ENCODE assay signal across 8 cellular contexts in the genomic region with DNA sequence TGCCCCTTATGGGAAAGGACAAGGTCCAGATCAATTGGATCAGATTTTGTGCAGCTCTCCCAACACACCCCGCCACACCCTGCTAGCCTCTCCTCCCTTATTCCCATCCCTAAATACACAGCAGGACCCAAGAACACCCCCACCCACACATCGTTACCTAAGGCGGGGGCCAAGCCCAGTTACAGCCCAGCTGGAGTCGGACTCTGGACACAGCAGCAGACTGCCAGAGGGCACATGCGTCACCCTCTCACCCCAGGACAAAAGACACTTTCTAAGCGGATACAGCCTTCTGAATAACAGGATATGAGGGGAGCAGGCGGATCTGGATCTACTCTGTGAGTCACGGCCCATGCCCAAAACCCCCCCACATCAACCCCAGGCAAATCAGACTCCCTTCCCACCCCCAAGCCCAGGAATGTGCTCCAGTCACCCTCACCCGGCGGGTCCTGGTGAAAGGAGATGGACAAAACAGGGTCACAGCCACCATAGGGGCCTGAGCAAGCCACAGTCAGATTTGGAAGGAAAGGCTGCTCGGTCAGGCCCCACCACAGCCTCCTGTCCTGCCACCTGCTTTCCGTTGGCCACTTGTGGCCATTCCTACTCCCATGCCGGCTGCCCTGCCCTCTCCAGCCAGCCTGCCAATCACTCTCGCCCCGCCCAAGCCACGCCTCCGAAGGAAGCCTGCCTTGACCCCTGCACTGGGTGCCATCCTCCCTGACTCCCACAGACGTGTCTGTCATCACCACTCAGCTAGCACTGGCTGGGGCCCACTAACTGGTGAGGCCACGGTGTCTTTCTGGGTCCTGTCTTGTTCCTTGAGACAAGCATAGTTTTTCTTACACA. TPM values are rescaled to one million over a fixed set of nuclear protein-coding genes. Genes with fewer than 3 reads are reported as not detected.
DNase-seq lines count a peak whose midpoint lies in the region; ATAC-seq and TF ChIP-seq lines count a peak whose summit lies in the region.

No MANE protein-coding gene starts in this region.

- no peaks in the 10 kb centered on the region for H3K27me3 ChIP-seq in foreskin keratinocyte

- no peaks in the 10 kb centered on the region for H3K4me1 Mint-ChIP-seq in activated CD8-positive, alpha-beta T cell treated with anti-CD3 and anti-CD28 coated beads for 36 hours (ENCODE audit: low read depth)

- CTCF ChIA-PET in activated CD8-positive, alpha-beta T cell treated with anti-CD3 and anti-CD28 coated beads for 36 hours (lab: Charles Lee), result no interaction called here

- no peak overlapping the region for H3K4me3 Mint-ChIP-seq in activated CD8-positive, alpha-beta T cell treated with anti-CD3 and anti-CD28 coated beads for 36 hours

- DNase-seq in ELR (ENCODE audit: low read depth), result peak; percentile 100
- peak; percentile 87 for DNase-seq in T1000 (lab: John Stamatoyannopoulos, UW)
- DNase-seq in foreskin keratinocyte, result peak; percentile 96 to 98
- peak; percentile 89 for DNase-seq in non-pigmented ciliary epithelial cell (ENCODE audit: low read depth)
- no peak for DNase-seq in NCI-H82 (lab: John Stamatoyannopoulos, UW)
- DNase-seq in activated CD8-positive, alpha-beta T cell treated with anti-CD3 and anti-CD28 coated beads for 36 hours, result no peak
- no peak for DNase-seq in NCI-H1436 (lab: John Stamatoyannopoulos, UW)
- DNase-seq in stimulated activated CD4-positive, alpha-beta T cell treated with anti-CD3 and anti-CD28 coated beads, Interleukin-2, amount 100 ng/mL, for 48 hours, result no peak

- H3K27me3 Mint-ChIP-seq in activated CD8-positive, alpha-beta T cell treated with anti-CD3 and anti-CD28 coated beads for 36 hours, result no peaks in the 10 kb centered on the region

- no peak for TF ChIP-seq CTCF in foreskin keratinocyte (conservative IDR thresholded peaks at IDR 0.05)
- TF ChIP-seq CTCF in activated CD8-positive, alpha-beta T cell treated with anti-CD3 and anti-CD28 coated beads for 36 hours (IDR thresholded peaks at IDR 0.05), result no peak

- ATAC-seq in foreskin keratinocyte, result peak; percentile 71
- ATAC-seq in activated CD8-positive, alpha-beta T cell treated with anti-CD3 and anti-CD28 coated beads for 36 hours, result no peak

- POLR2A ChIA-PET in activated CD8-positive, alpha-beta T cell treated with anti-CD3 and anti-CD28 coated beads for 36 hours (lab: Charles Lee), result interaction anchor here (1.4 kb wide), 1 partner anchor 23 kb away, joined by 3 read pairs; no protein-coding TSS in a partner anchor

- no peaks in the 10 kb centered on the region for H3K9me3 Mint-ChIP-seq in activated CD8-positive, alpha-beta T cell treated with anti-CD3 and anti-CD28 coated beads for 36 hours

- H3K27ac ChIP-seq in foreskin keratinocyte, result peak overlapping the region; percentile 79

- H3K36me3 Mint-ChIP-seq in activated CD8-positive, alpha-beta T cell treated with anti-CD3 and anti-CD28 coated beads for 36 hours (ENCODE audit: low read depth), result no peaks in the 10 kb centered on the region

- intact Hi-C loops in activated CD8-positive, alpha-beta T cell treated with anti-CD3 and anti-CD28 coated beads for 36 hours (cut with micrococcal nuclease), result no loop called here

- peaks cover 14% of the 10 kb centered on the region for H3K4me1 ChIP-seq in foreskin keratinocyte

- no peak overlapping the region for H3K27ac Mint-ChIP-seq in activated CD8-positive, alpha-beta T cell treated with anti-CD3 and anti-CD28 coated beads for 36 hours

RNA-seq across cellular contexts. Expression of a gene that starts 4.0 kb away (rescaled TPM):
- 1,000 and 1,238 TPM in 2 replicates for total RNA-seq in foreskin keratinocyte
- 1,700 and 1,899 TPM in 2 replicates for polyA plus RNA-seq in foreskin keratinocyte
- not detected for total RNA-seq in activated CD8-positive, alpha-beta T cell treated with anti-CD3 and anti-CD28 coated beads for 36 hours

RNA-seq across cellular contexts. Expression of a gene that starts 7.2 kb away (rescaled TPM):
- 1,158 and 1,223 TPM in 2 replicates for total RNA-seq in foreskin keratinocyte
- polyA plus RNA-seq in foreskin keratinocyte, result 2,222 and 2,480 TPM in 2 replicates
- total RNA-seq in activated CD8-positive, alpha-beta T cell treated with anti-CD3 and anti-CD28 coated beads for 36 hours, result not detected

RNA-seq across cellular contexts. Expression of a gene that starts 18.3 kb away (rescaled TPM):
- 162 and 167 TPM in 2 replicates for total RNA-seq in foreskin keratinocyte
- 253 and 268 TPM in 2 replicates for polyA plus RNA-seq in foreskin keratinocyte
- 1 to 10 TPM; 8.1 to 9.4 TPM for total RNA-seq in activated CD8-positive, alpha-beta T cell treated with anti-CD3 and anti-CD28 coated beads for 36 hours

RNA-seq across cellular contexts. Expression of a gene that starts 19.3 kb away (rescaled TPM):
- total RNA-seq in foreskin keratinocyte, result not detected in 2 replicates
- 0.22 TPM in 1 of 2 replicates, not detected in the other for polyA plus RNA-seq in foreskin keratinocyte
- not detected for total RNA-seq in activated CD8-positive, alpha-beta T cell treated with anti-CD3 and anti-CD28 coated beads for 36 hours

RNA-seq across cellular contexts. Expression of a gene that starts 24.9 kb away (rescaled TPM):
- total RNA-seq in foreskin keratinocyte, result 53.9 and 62.0 TPM in 2 replicates
- polyA plus RNA-seq in foreskin keratinocyte, result 70.7 and 82.0 TPM in 2 replicates
- 10 to 100 TPM; 76.8 to 83.2 TPM for total RNA-seq in activated CD8-positive, alpha-beta T cell treated with anti-CD3 and anti-CD28 coated beads for 36 hours

Comparison
In these comparisons a context has a peak if more than half of its experiments do, and no peak if none do; other contexts are left out.
1. DNase-seq: peak in ELR (single experiment), T1000 (single experiment), foreskin keratinocyte (2 of 2) and non-pigmented ciliary epithelial cell (single experiment); none in NCI-H82 (single experiment), activated CD8-positive, alpha-beta T cell treated with anti-CD3 and anti-CD28 coated beads for 36 hours (single experiment), NCI-H1436 (single experiment) and stimulated activated CD4-positive, alpha-beta T cell treated with anti-CD3 and anti-CD28 coated beads, Interleukin-2, amount 100 ng/mL, for 48 hours (0 of 2).
2. RNA of a gene that starts 4.0 kb away (total RNA-seq): 1,000 to 1,238 TPM in foreskin keratinocyte; not detected in activated CD8-positive, alpha-beta T cell treated with anti-CD3 and anti-CD28 coated beads for 36 hours; every median in the first group is over 1,000 times any median in the second.
3. RNA of a gene that starts 7.2 kb away (total RNA-seq): 1,158 to 1,223 TPM in foreskin keratinocyte; not detected in activated CD8-positive, alpha-beta T cell treated with anti-CD3 and anti-CD28 coated beads for 36 hours; every median in the first group is over 1,000 times any median in the second.
4. RNA of a gene that starts 18.3 kb away (total RNA-seq): 162 to 167 TPM in foreskin keratinocyte; 8.1 to 9.4 TPM in activated CD8-positive, alpha-beta T cell treated with anti-CD3 and anti-CD28 coated beads for 36 hours; every median in the first group is over 10 times any median in the second.